In genomic region chr20:23096073-23096472, GRCh38 we compare ENCODE assay signal across 28 cellular contexts. TPM values are rescaled to one million over a fixed set of nuclear protein-coding genes. Genes with fewer than 3 reads are reported as not detected.
DNase-seq lines count a peak whose midpoint lies in the region; ATAC-seq, FAIRE-seq and TF ChIP-seq lines count a peak whose summit lies in the region.
"Had no signal": no experiment of that assay in that cellular context is flagged by ENCODE, and none has a peak within 500 bp of the region (broad histone marks: within the 10 kb centered on the region; RNA-seq: fewer than 3 reads in every experiment).

No MANE protein-coding gene starts in this region.

- H3K4me1 Mint-ChIP-seq in dendritic cell treated with granulocyte-macrophage colony-stimulating factor and Interleukin-4, amounts not matched to agents 40 ng/mL and 50 ng/mL, for 4 days (ENCODE audit: low read depth), result peaks cover 84% of the 10 kb centered on the region
- H3K4me1 Mint-ChIP-seq: CD4-positive, CD25-positive, alpha-beta regulatory T cell had no signal

- ATAC-seq in HG02610 (IDR thresholded peaks at IDR 0.05; ENCODE audit: unreplicated experiment) (peak; percentile 47), HepG2 (no peak)
- no peak for ATAC-seq in stimulated activated naive CD8-positive, alpha-beta T cell treated with anti-CD3 and anti-CD28 coated beads, Interleukin-15, Interleukin-2, amounts not matched to agents 100 U/mL and 50 U/mL, for 24 hours
- ATAC-seq: Panc1, SK-N-SH treated with all-trans-retinoic acid at 6 μM for 48 hours had no signal

- DNase-seq in GM10266 (ENCODE audit: extremely low spot score) (peak; percentile 16), sigmoid colon (peak; percentile 27), erythroblast (lab: John Stamatoyannopoulos, UW) (no peak), HepG2 (ENCODE audit: low spot score) (no peak), H54 (ENCODE audit: insufficient read length, low spot score) (no peak)
- DNase-seq in stimulated activated naive CD8-positive, alpha-beta T cell treated with anti-CD3 and anti-CD28 coated beads, Interleukin-15, Interleukin-2, amounts not matched to agents 100 U/mL and 50 U/mL, for 24 hours, result no peak
- DNase-seq: BE2C; CD4-positive, CD25-positive, alpha-beta regulatory T cell; EL; H9; HFFc6; IMR-90; NCI-H1105 treated with DMSO at 0.1 percent for 48 hours; NCI-H1694; NCI-H2081; NCI-H2171; NCI-H345; NCI-H524; NCI-H774; NK-92 treated with Interleukin-12 subunit alpha and Interleukin-12 subunit beta, amount 100 ng/mL, for 24 hours had no signal

- peak overlapping the region; percentile 55 for H3K4me3 Mint-ChIP-seq in dendritic cell treated with granulocyte-macrophage colony-stimulating factor and Interleukin-4, amounts not matched to agents 40 ng/mL and 50 ng/mL, for 4 days
- H3K4me3 Mint-ChIP-seq: CD4-positive, CD25-positive, alpha-beta regulatory T cell; H9; HFFc6 had no signal

- no peak overlapping the region for H3K9ac ChIP-seq in HepG2 (ENCODE audit: insufficient read depth, low read depth, low read length)
- H3K9ac ChIP-seq: KMS-11 had no signal

- no peaks in the 10 kb centered on the region for H3K9me3 Mint-ChIP-seq in dendritic cell treated with granulocyte-macrophage colony-stimulating factor and Interleukin-4, amounts not matched to agents 40 ng/mL and 50 ng/mL, for 4 days
- H3K9me3 Mint-ChIP-seq: H9, HFFc6 had no signal

- POLR2A ChIA-PET in HepG2 (lab: Yijun Ruan, JAX), result no interaction called here

- H3K27ac ChIP-seq in sigmoid colon (no peak overlapping the region), HepG2 (ENCODE audit: extremely low read length, insufficient read depth, low read length) (no peak overlapping the region)
- H3K27ac ChIP-seq: KMS-11 had no signal

- no peak for FAIRE-seq in HepG2 (lab: Jason Lieb, UNC)
- no peak for FAIRE-seq in H54 (lab: Jason Lieb, UNC)
- FAIRE-seq: GM12891, HTR-8/SVneo had no signal

- H3K27ac Mint-ChIP-seq in dendritic cell treated with granulocyte-macrophage colony-stimulating factor and Interleukin-4, amounts not matched to agents 40 ng/mL and 50 ng/mL, for 4 days, result peak overlapping the region; percentile 86
- H3K27ac Mint-ChIP-seq: H9, HFFc6 had no signal

- in situ Hi-C loops in HepG2 (cut with HindIII; ENCODE audit: extremely low pct_ligation_motif_present, low pct_unique_long_range_greater_than_20kb), result no loop called here

- no peak overlapping the region for H2AFZ ChIP-seq in HepG2 (ENCODE audit: low read length)

- TF ChIP-seq RAD21 in HepG2 (CRISPR knock-in tag; IDR thresholded peaks at IDR 0.05), result no peak

- WGBS in sigmoid colon, 2 donors, result 86 to 89% methylated on average over 2 of the region's 2 CpGs
- WGBS in HepG2 (ENCODE audit: low lambda C conversion rate), result 2% methylated on average over 2 of the region's 2 CpGs

- TF ChIP-seq EP300 in sigmoid colon (IDR thresholded peaks at IDR 0.05), result no peak
- no peak for TF ChIP-seq EP300 in HepG2 (IDR thresholded peaks at IDR 0.05; ENCODE audit: low read depth in 2 of 2, low read length in 2 of 2)
- no peak for TF ChIP-seq EP300 in HepG2 (CRISPR knock-in tag; IDR thresholded peaks at IDR 0.05; ENCODE audit: borderline replicate concordance)

- H3K36me3 Mint-ChIP-seq in dendritic cell treated with granulocyte-macrophage colony-stimulating factor and Interleukin-4, amounts not matched to agents 40 ng/mL and 50 ng/mL, for 4 days (ENCODE audit: low read depth), result no peaks in the 10 kb centered on the region
- H3K36me3 Mint-ChIP-seq: CD4-positive, CD25-positive, alpha-beta regulatory T cell had no signal

- CTCF ChIA-PET in HepG2 (lab: Yijun Ruan, JAX; ENCODE audit: low intra/inter-chr PET ratio, low total read pairs), result no interaction called here

- no peaks in the 10 kb centered on the region for H3K27me3 ChIP-seq in sigmoid colon
- H3K27me3 ChIP-seq in HepG2 (ENCODE audit: control insufficient read depth in 1 of 2, insufficient read depth in 2 of 2, low read length in 2 of 2), result peaks cover 0 to 22% of the 10 kb centered on the region in 2 experiments; a peak in 1 of 5 replicates
- H3K27me3 ChIP-seq: BE2C had no signal

- no peaks in the 10 kb centered on the region for H3K79me2 ChIP-seq in HepG2 (ENCODE audit: insufficient read depth, low read length)

- TF ChIP-seq POLR2A in sigmoid colon (IDR thresholded peaks at IDR 0.05) (no peak), erythroblast (IDR thresholded peaks at IDR 0.05; ENCODE audit: low read length) (no peak), HepG2 (IDR thresholded peaks at IDR 0.05; ENCODE audit: insufficient read depth in 1 of 2, low read depth in 2 of 2, low read length in 2 of 2) (no peak), H54 (IDR thresholded peaks at IDR 0.05; ENCODE audit: low read depth, low read length) (no peak)

- H3K27me3 Mint-ChIP-seq in dendritic cell treated with granulocyte-macrophage colony-stimulating factor and Interleukin-4, amounts not matched to agents 40 ng/mL and 50 ng/mL, for 4 days, result no peaks in the 10 kb centered on the region

- no peaks in the 10 kb centered on the region for H3K9me3 ChIP-seq in sigmoid colon
- H3K9me3 ChIP-seq in HepG2 (ENCODE audit: low read length), result no peaks in the 10 kb centered on the region
- H3K9me3 ChIP-seq: BE2C had no signal

- H3K4me2 ChIP-seq in HepG2 (ENCODE audit: low read depth, low read length), result no peak overlapping the region
- H3K4me2 ChIP-seq: KMS-11 had no signal

- H3K4me3 ChIP-seq in sigmoid colon (no peak overlapping the region), HepG2 (replicated peaks in 1 of 3; ENCODE audit: insufficient read depth in 1 of 3, low read depth in 2 of 3, low read length in 3 of 3) (no peak overlapping the region)

- H4K20me1 ChIP-seq in HepG2 (ENCODE audit: insufficient read depth, low read length), result no peaks in the 10 kb centered on the region

- intact Hi-C loops in dendritic cell treated with granulocyte-macrophage colony-stimulating factor and Interleukin-4, amounts not matched to agents 40 ng/mL and 50 ng/mL, for 4 days (cut with micrococcal nuclease), result no loop called here
- intact Hi-C loops in sigmoid colon (cut with DNase I), result no loop called here
- intact Hi-C loops in HepG2 (cut with micrococcal nuclease; ENCODE audit: unreplicated experiment), result no loop called here

- H3K36me3 ChIP-seq in sigmoid colon, result no peaks in the 10 kb centered on the region
- no peaks in the 10 kb centered on the region for H3K36me3 ChIP-seq in HepG2 (replicated peaks in 1 of 2; ENCODE audit: control insufficient read depth in 1 of 2, insufficient read depth in 2 of 2, low read length in 2 of 2)
- H3K36me3 ChIP-seq: BE2C had no signal

- TF ChIP-seq CTCF in GM10266 (IDR thresholded peaks at IDR 0.05; ENCODE audit: control insufficient read depth, insufficient read depth, low read depth, missing control alignments) (no peak), sigmoid colon (IDR thresholded peaks at IDR 0.05) (no peak), HepG2 (CRISPR knock-in tag; IDR thresholded peaks at IDR 0.05) (no peak)

- H3K4me1 ChIP-seq in sigmoid colon (no peaks in the 10 kb centered on the region), HepG2 (ENCODE audit: insufficient read depth, low read length) (no peaks in the 10 kb centered on the region)
- H3K4me1 ChIP-seq: BE2C had no signal

- no TSS peak for BruUV-seq in HepG2 (replicated peaks; lab: Mats Ljungman, UMichigan)

RNA-seq across cellular contexts. Expression of gene CD93, which starts 9.9 kb away (rescaled TPM):
- total RNA-seq in sigmoid colon (10 to 100 TPM; 14.2 to 27.2 (median 17.7) TPM), HepG2 (2016; rRNA removed; fragmentation: Illumina TruSeq; extraction: Trizol) (not detected in 2 replicates)
- polyA plus RNA-seq in sigmoid colon (10 to 100 TPM in 2 of 3 donors, 1 to 10 TPM in 1; 1.8 to 14.5 (median 10.6) TPM), HepG2 (2011; rRNA removed) (not detected in 2 replicates)
- total RNA-seq in HepG2 (2016; cell fraction: cytosol; rRNA removed; fragmentation: Illumina TruSeq; extraction: Trizol; ENCODE audit: low read depth), result not detected in 2 replicates
- not detected in 2 replicates for total RNA-seq in HepG2 (2016; cell fraction: insoluble cytoplasmic fraction; rRNA removed; fragmentation: Illumina TruSeq; extraction: Trizol)
- total RNA-seq in HepG2 (2016; cell fraction: membrane; rRNA removed; fragmentation: Illumina TruSeq; extraction: Trizol), result not detected in 2 replicates
- total RNA-seq in HepG2 (2016; cell fraction: nucleus; rRNA removed; fragmentation: Illumina TruSeq; extraction: Trizol), result not detected in 2 replicates
- polyA plus RNA-seq in HepG2 (2011; cell fraction: cytosol; rRNA removed), result 0.01 TPM in 2 replicates
- polyA plus RNA-seq in HepG2 (2011; cell fraction: nucleus; rRNA removed), result not detected in 2 replicates
- not detected in 2 replicates for polyA plus RNA-seq in HepG2 (2012)
- not detected in 2 replicates for polyA plus RNA-seq in HepG2 (2016; cell fraction: cytosol; fragmentation: Illumina TruSeq; extraction: Trizol; ENCODE audit: low read depth)
- polyA plus RNA-seq in HepG2 (2016; cell fraction: insoluble cytoplasmic fraction; fragmentation: Illumina TruSeq; extraction: Trizol; ENCODE audit: low read depth), result not detected in 2 replicates
- not detected in 2 replicates for polyA plus RNA-seq in HepG2 (2016; cell fraction: membrane; fragmentation: Illumina TruSeq; extraction: Trizol; ENCODE audit: low read depth)
- not detected in 2 replicates for polyA plus RNA-seq in HepG2 (2016; cell fraction: nucleus; fragmentation: Illumina TruSeq; extraction: Trizol; ENCODE audit: insufficient read depth, low read depth)
- polyA minus RNA-seq in HepG2 (2011; rRNA and poly(A)+ RNA removed; ENCODE audit: low replicate concordance), result not detected in 2 replicates
- polyA minus RNA-seq in HepG2 (2011; cell fraction: cytosol; rRNA and poly(A)+ RNA removed), result not detected in 2 replicates
- polyA minus RNA-seq in HepG2 (2011; cell fraction: nucleus; rRNA and poly(A)+ RNA removed), result not detected in 2 replicates
- total RNA-seq: H9, HFFc6 had no signal

RNA-seq across cellular contexts. Expression of gene THBD, which starts 46.6 kb away (rescaled TPM):
- 10 to 100 TPM in 3 of 4 donors, 1 to 10 TPM in 1; 8.6 to 26.6 (median 14.6) TPM for total RNA-seq in sigmoid colon
- 1 to 10 TPM; 1.8 to 7.3 (median 3.2) TPM for polyA plus RNA-seq in sigmoid colon
- not detected in 2 replicates for total RNA-seq in HepG2 (2016; rRNA removed; fragmentation: Illumina TruSeq; extraction: Trizol)
- not detected in 2 replicates for total RNA-seq in HepG2 (2016; cell fraction: cytosol; rRNA removed; fragmentation: Illumina TruSeq; extraction: Trizol; ENCODE audit: low read depth)
- not detected in 2 replicates for total RNA-seq in HepG2 (2016; cell fraction: insoluble cytoplasmic fraction; rRNA removed; fragmentation: Illumina TruSeq; extraction: Trizol)
- total RNA-seq in HepG2 (2016; cell fraction: membrane; rRNA removed; fragmentation: Illumina TruSeq; extraction: Trizol), result not detected in 2 replicates
- not detected in 2 replicates for total RNA-seq in HepG2 (2016; cell fraction: nucleus; rRNA removed; fragmentation: Illumina TruSeq; extraction: Trizol)
- polyA plus RNA-seq in HepG2 (2011; rRNA removed), result 0.03 TPM in 1 of 2 replicates, not detected in the other
- polyA plus RNA-seq in HepG2 (2011; cell fraction: cytosol; rRNA removed), result not detected in 2 replicates
- polyA plus RNA-seq in HepG2 (2011; cell fraction: nucleus; rRNA removed), result not detected in 2 replicates
- not detected in 2 replicates for polyA plus RNA-seq in HepG2 (2012)
- not detected in 2 replicates for polyA plus RNA-seq in HepG2 (2016; cell fraction: cytosol; fragmentation: Illumina TruSeq; extraction: Trizol; ENCODE audit: low read depth)
- polyA plus RNA-seq in HepG2 (2016; cell fraction: insoluble cytoplasmic fraction; fragmentation: Illumina TruSeq; extraction: Trizol; ENCODE audit: low read depth), result not detected in 2 replicates
- polyA plus RNA-seq in HepG2 (2016; cell fraction: membrane; fragmentation: Illumina TruSeq; extraction: Trizol; ENCODE audit: low read depth), result not detected in 2 replicates
- not detected in 2 replicates for polyA plus RNA-seq in HepG2 (2016; cell fraction: nucleus; fragmentation: Illumina TruSeq; extraction: Trizol; ENCODE audit: insufficient read depth, low read depth)
- polyA minus RNA-seq in HepG2 (2011; rRNA and poly(A)+ RNA removed; ENCODE audit: low replicate concordance), result 0.12 TPM in 1 of 2 replicates, not detected in the other
- not detected in 2 replicates for polyA minus RNA-seq in HepG2 (2011; cell fraction: cytosol; rRNA and poly(A)+ RNA removed)
- polyA minus RNA-seq in HepG2 (2011; cell fraction: nucleus; rRNA and poly(A)+ RNA removed), result not detected in 2 replicates
- total RNA-seq: A673; CD4-positive, CD25-positive, alpha-beta regulatory T cell; IMR-90 had no signal
- polyA plus RNA-seq: CD4-positive, CD25-positive, alpha-beta regulatory T cell had no signal

Comparison
In these comparisons a context has a peak if more than half of its experiments do, and no peak if none do; other contexts are left out.
1. DNase-seq: peak in GM10266 (single experiment) and sigmoid colon (single experiment); none in stimulated activated naive CD8-positive, alpha-beta T cell treated with anti-CD3 and anti-CD28 coated beads, Interleukin-15, Interleukin-2, amounts not matched to agents 100 U/mL and 50 U/mL, for 24 hours (single experiment), erythroblast (0 of 2), HepG2 (single experiment) and H54 (single experiment).
2. RNA of gene CD93, which starts 9.9 kb away (total RNA-seq): 14.2 to 27.2 TPM in sigmoid colon; not detected in HepG2; every median in the first group is over 10 times any median in the second.
3. RNA of gene THBD, which starts 46.6 kb away (total RNA-seq): 8.6 to 26.6 TPM in sigmoid colon; not detected in HepG2; every median in the first group is over 4 times any median in the second.